24 cellular contexts compared by ENCODE assay signal in genomic region chr7:19105546-19105945, GRCh38. TPM values are rescaled to one million over a fixed set of nuclear protein-coding genes. Genes with fewer than 3 reads are reported as not detected.
DNase-seq lines count a peak whose midpoint lies in the region; ATAC-seq, FAIRE-seq and TF ChIP-seq lines count a peak whose summit lies in the region.
"Had no signal": no experiment of that assay in that cellular context is flagged by ENCODE, and none has a peak within 500 bp of the region (broad histone marks: within the 10 kb centered on the region; RNA-seq: fewer than 3 reads in every experiment).

No MANE protein-coding gene starts in this region.

- no peak overlapping the region for H2AFZ ChIP-seq in endothelial cell of umbilical vein (ENCODE audit: low read depth, low read length)

- no peaks in the 10 kb centered on the region for H3K79me2 ChIP-seq in endothelial cell of umbilical vein (ENCODE audit: control insufficient read depth, insufficient read depth, low read length)

- WGBS in HUES64, result 34% methylated on average over 3 of the region's 4 CpGs

- H3K9me3 ChIP-seq in BE2C (no peaks in the 10 kb centered on the region), HUES64 (ENCODE audit: insufficient read depth, low read depth, low read length) (no peaks in the 10 kb centered on the region), endothelial cell of umbilical vein (replicated peaks; ENCODE audit: control insufficient read depth, insufficient read depth, low read length) (no peaks in the 10 kb centered on the region)
- no peaks in the 10 kb centered on the region for H3K9me3 ChIP-seq in effector memory CD4-positive, alpha-beta T cell (ENCODE audit: control insufficient read depth, low read length)
- H3K9me3 ChIP-seq: colonic mucosa, heart right ventricle, lower lobe of right lung, right atrium auricular region had no signal

- H3K9me1 ChIP-seq in endothelial cell of umbilical vein (replicated peaks; ENCODE audit: control insufficient read depth, extremely low read depth, insufficient read depth, low read length), result no peaks in the 10 kb centered on the region

- intact Hi-C loops in endothelial cell of umbilical vein (cut with micrococcal nuclease), result no loop called here

- dilution Hi-C loops in endothelial cell of umbilical vein (cut with MboI; ENCODE audit: extremely low pct_ligation_motif_present, low sequenced_read_pairs), result no loop called here

- CTCF ChIA-PET in endothelial cell of umbilical vein (lab: Charles Lee), result interaction anchor here (0.9 kb wide), 1 partner anchor 9 kb away, joined by 3 read pairs; no protein-coding TSS in a partner anchor

- peak overlapping the region; percentile 78 for H3K4me3 Mint-ChIP-seq in osteocyte (ENCODE audit: unreplicated experiment)
- H3K4me3 Mint-ChIP-seq: CD4-positive, alpha-beta T cell had no signal

- H3K9ac ChIP-seq in HUES64 (ENCODE audit: low read depth, low read length) (no peak overlapping the region), endothelial cell of umbilical vein (replicated peaks; ENCODE audit: extremely low read depth, insufficient read depth, low read length) (no peak overlapping the region)

- peak overlapping the region; percentile 79 for H3K4me3 ChIP-seq in BE2C (ENCODE audit: low read depth, low read length)
- H3K4me3 ChIP-seq in HUES64 (ENCODE audit: low read length), result peak overlapping the region; percentile 55; the same call in 1 of the 2 replicates
- no peak overlapping the region for H3K4me3 ChIP-seq in endothelial cell of umbilical vein (replicated peaks in 1 of 3; ENCODE audit: insufficient read depth in 1 of 3, low read depth in 1 of 3, low read length in 3 of 3)
- H3K4me3 ChIP-seq in effector memory CD4-positive, alpha-beta T cell (ENCODE audit: insufficient read depth, low read depth, low read length, poor library complexity, severe bottlenecking), result no peak overlapping the region
- H3K4me3 ChIP-seq: colonic mucosa had no signal

- peaks cover 5% of the 10 kb centered on the region for H3K36me3 ChIP-seq in BE2C
- H3K36me3 ChIP-seq in HUES64 (ENCODE audit: insufficient read depth, low read length), result no peaks in the 10 kb centered on the region
- H3K36me3 ChIP-seq in endothelial cell of umbilical vein (ENCODE audit: control insufficient read depth in 2 of 2, extremely low read depth in 1 of 2, insufficient read depth in 2 of 2, low read length in 2 of 2), result no peaks in the 10 kb centered on the region
- no peaks in the 10 kb centered on the region for H3K36me3 ChIP-seq in effector memory CD4-positive, alpha-beta T cell (ENCODE audit: control insufficient read depth, insufficient read depth, low read length)
- H3K36me3 ChIP-seq: colonic mucosa, heart right ventricle, lower lobe of right lung, right atrium auricular region had no signal

- no TSS peak for BruUV-seq in endothelial cell of umbilical vein (replicated peaks; lab: Mats Ljungman, UMichigan)

- no peak overlapping the region for H3K27ac ChIP-seq in HUES64 (ENCODE audit: low read depth, low read length)
- H3K27ac ChIP-seq in endothelial cell of umbilical vein (ENCODE audit: insufficient read depth, low read depth, low read length), result no peak overlapping the region
- no peak overlapping the region for H3K27ac ChIP-seq in effector memory CD4-positive, alpha-beta T cell (ENCODE audit: insufficient read depth, low read length, poor library complexity, severe bottlenecking)
- H3K27ac ChIP-seq: colonic mucosa, heart right ventricle, lower lobe of right lung, right atrium auricular region had no signal

- FAIRE-seq in endothelial cell of umbilical vein (lab: Jason Lieb, UNC), result peak; percentile 4
- FAIRE-seq: HTR-8/SVneo, TTC549 had no signal

- H3K36me3 Mint-ChIP-seq in osteocyte (ENCODE audit: unreplicated experiment), result no peaks in the 10 kb centered on the region

- ATAC-seq in GM21723 (IDR thresholded peaks at IDR 0.05; ENCODE audit: unreplicated experiment), result no peak
- ATAC-seq: activated naive CD4-positive, alpha-beta T cell treated with anti-CD3 and anti-CD28 coated beads, Interleukin-2, amount 50 U/mL, for 72 hours had no signal

- no peaks in the 10 kb centered on the region for H3K27me3 ChIP-seq in BE2C
- peaks cover 93% of the 10 kb centered on the region for H3K27me3 ChIP-seq in HUES64 (ENCODE audit: insufficient read depth, low read length)
- H3K27me3 ChIP-seq in endothelial cell of umbilical vein (ENCODE audit: control insufficient read depth in 2 of 2, insufficient read depth in 2 of 2, low read length in 2 of 2), result peaks cover 71 to 92% of the 10 kb centered on the region in 2 experiments
- H3K27me3 ChIP-seq in effector memory CD4-positive, alpha-beta T cell (replicated peaks; ENCODE audit: control insufficient read depth, insufficient read depth, low read length, poor library complexity, severe bottlenecking), result peaks cover 6% of the 10 kb centered on the region

- DNase-seq in BE2C (no peak), endothelial cell of umbilical vein (ENCODE audit: low read depth, low spot score) (no peak), osteocyte (ENCODE audit: extremely low spot score, unreplicated experiment) (no peak), NCI-H1048 (lab: John Stamatoyannopoulos, UW) (no peak)
- no peak for DNase-seq in effector memory CD4-positive, alpha-beta T cell
- DNase-seq in activated CD4-positive, CD25-positive, alpha-beta regulatory T cell (lab: John Stamatoyannopoulos, UW), result no peak
- DNase-seq: activated CD4-positive, alpha-beta T cell treated with anti-CD3 and anti-CD28 coated beads for 4 hours; CD4-positive, alpha-beta T cell; colonic mucosa; heart right ventricle; Kasumi-1; lower lobe of right lung; NCI-H1417; stimulated activated CD4-positive, alpha-beta T cell treated with anti-CD3 and anti-CD28 coated beads, Interleukin-15, amount 100 ng/mL, for 24 hours had no signal

- no peaks in the 10 kb centered on the region for H3K9me3 Mint-ChIP-seq in osteocyte (ENCODE audit: unreplicated experiment)
- H3K9me3 Mint-ChIP-seq: CD4-positive, alpha-beta T cell had no signal

- H4K20me1 ChIP-seq in endothelial cell of umbilical vein (replicated peaks; ENCODE audit: control insufficient read depth, extremely low read depth, insufficient read depth, low read length), result no peaks in the 10 kb centered on the region

- H3K4me2 ChIP-seq in endothelial cell of umbilical vein (ENCODE audit: insufficient read depth, low read length), result no peak overlapping the region

- POLR2A ChIA-PET in endothelial cell of umbilical vein (lab: Charles Lee), result no interaction called here

- no peaks in the 10 kb centered on the region for H3K27me3 Mint-ChIP-seq in osteocyte (ENCODE audit: unreplicated experiment)

- peaks cover 61% of the 10 kb centered on the region for H3K4me1 Mint-ChIP-seq in osteocyte (ENCODE audit: unreplicated experiment)

- TF ChIP-seq CTCF in BE2C (IDR thresholded peaks at IDR 0.05; ENCODE audit: low read depth, low read length) (no peak), endothelial cell of umbilical vein (IDR thresholded peaks at IDR 0.05; ENCODE audit: extremely low read depth in 1 of 2, insufficient read depth in 1 of 2, low read depth in 1 of 2, low read length in 2 of 2) (no peak), osteocyte (IDR thresholded peaks at IDR 0.05) (no peak)

- H3K27ac Mint-ChIP-seq in osteocyte (ENCODE audit: unreplicated experiment), result peak overlapping the region; percentile 99
- H3K27ac Mint-ChIP-seq: activated naive CD4-positive, alpha-beta T cell treated with anti-CD3 and anti-CD28 coated beads, Interleukin-2, amount 50 U/mL, for 72 hours; CD4-positive, alpha-beta T cell had no signal

- no peak for TF ChIP-seq POLR2A in endothelial cell of umbilical vein (IDR thresholded peaks at IDR 0.05; ENCODE audit: low read depth, low read length)

- H3K4me1 ChIP-seq in BE2C, result peaks cover 43% of the 10 kb centered on the region
- peaks cover 29% of the 10 kb centered on the region for H3K4me1 ChIP-seq in HUES64 (ENCODE audit: insufficient read depth, low read length)
- peaks cover 10% of the 10 kb centered on the region for H3K4me1 ChIP-seq in endothelial cell of umbilical vein (ENCODE audit: control insufficient read depth, extremely low read depth, insufficient read depth, low read length)
- no peaks in the 10 kb centered on the region for H3K4me1 ChIP-seq in effector memory CD4-positive, alpha-beta T cell (ENCODE audit: control insufficient read depth, insufficient read depth, low read length, poor library complexity, severe bottlenecking)
- H3K4me1 ChIP-seq: colonic mucosa had no signal

TF ChIP-seq in endothelial cell of umbilical vein, 7 proteins besides CTCF, POLR2A, EP300 and RAD21 (continues in another document):
- TF ChIP-seq JUN (IDR thresholded peaks at IDR 0.05; ENCODE audit: borderline replicate concordance, insufficient read depth, insufficient read length, low read depth), result no peak
- TF ChIP-seq GATA2 (IDR thresholded peaks at IDR 0.05; ENCODE audit: insufficient read depth, insufficient read length, low read depth, low read length), result no peak
- TF ChIP-seq FOS (IDR thresholded peaks at IDR 0.05; ENCODE audit: borderline replicate concordance, insufficient read depth, low read length), result no peak
- no peak for TF ChIP-seq MYC (IDR thresholded peaks at IDR 0.05; ENCODE audit: low read depth, low read length)

RNA-seq across cellular contexts. Expression of gene TWIST1, which starts 11.9 kb away (rescaled TPM):
- 211 TPM for polyA plus RNA-seq in BE2C (2012; ENCODE audit: insufficient read depth, insufficient read length, low read depth)
- polyA plus RNA-seq in HUES64 (2013, experiment 1 of 2), result 3.5 TPM
- polyA plus RNA-seq in HUES64 (2013, experiment 2 of 2), result 2.6 TPM
- total RNA-seq in endothelial cell of umbilical vein (not detected in 2 replicates), osteocyte (53.4 and 58.4 TPM in 2 replicates)
- polyA plus RNA-seq in endothelial cell of umbilical vein, result not detected in 2 replicates
- polyA plus RNA-seq in endothelial cell of umbilical vein (2011; cell fraction: cytosol; rRNA removed), result not detected in 2 replicates
- polyA plus RNA-seq in endothelial cell of umbilical vein (2011; cell fraction: nucleus; rRNA removed), result not detected in 2 replicates
- not detected in 2 replicates for polyA plus RNA-seq in endothelial cell of umbilical vein (2012)
- polyA minus RNA-seq in endothelial cell of umbilical vein, result not detected in 2 replicates
- polyA minus RNA-seq in endothelial cell of umbilical vein (2011; cell fraction: cytosol; rRNA and poly(A)+ RNA removed), result not detected
- not detected in 2 replicates for polyA minus RNA-seq in endothelial cell of umbilical vein (2011; cell fraction: nucleus; rRNA and poly(A)+ RNA removed)
- total RNA-seq: activated naive CD4-positive, alpha-beta T cell treated with anti-CD3 and anti-CD28 coated beads, Interleukin-2, amount 50 U/mL, for 72 hours; CD4-positive, alpha-beta T cell; lower lobe of right lung had no signal

RNA-seq across cellular contexts. Expression of gene FERD3L, which starts 39.7 kb away (rescaled TPM):
- polyA plus RNA-seq in BE2C (2012; ENCODE audit: insufficient read depth, insufficient read length, low read depth), result not detected
- polyA plus RNA-seq in HUES64 (2013, experiment 1 of 2), result not detected
- not detected for polyA plus RNA-seq in HUES64 (2013, experiment 2 of 2)
- not detected in 2 replicates for total RNA-seq in endothelial cell of umbilical vein
- not detected in 2 replicates for polyA plus RNA-seq in endothelial cell of umbilical vein
- not detected in 2 replicates for polyA plus RNA-seq in endothelial cell of umbilical vein (2011; cell fraction: cytosol; rRNA removed)
- polyA plus RNA-seq in endothelial cell of umbilical vein (2011; cell fraction: nucleus; rRNA removed), result not detected in 2 replicates
- polyA plus RNA-seq in endothelial cell of umbilical vein (2012), result not detected in 2 replicates
- polyA minus RNA-seq in endothelial cell of umbilical vein, result not detected in 2 replicates
- polyA minus RNA-seq in endothelial cell of umbilical vein (2011; cell fraction: cytosol; rRNA and poly(A)+ RNA removed), result not detected
- not detected in 2 replicates for polyA minus RNA-seq in endothelial cell of umbilical vein (2011; cell fraction: nucleus; rRNA and poly(A)+ RNA removed)
- total RNA-seq in osteocyte, result not detected in 2 replicates
- total RNA-seq: activated naive CD4-positive, alpha-beta T cell treated with anti-CD3 and anti-CD28 coated beads, Interleukin-2, amount 50 U/mL, for 72 hours; CD4-positive, alpha-beta T cell; colonic mucosa; H4; heart right ventricle; lower lobe of right lung; omental fat pad; right atrium auricular region; temporal lobe had no signal
- polyA plus RNA-seq: AG04450 had no signal

Comparison
In these comparisons a context has a peak if more than half of its experiments do, and no peak if none do; other contexts are left out.
1. H3K4me3 ChIP-seq: peak in BE2C (single experiment) and HUES64 (single experiment); none in endothelial cell of umbilical vein (0 of 3) and effector memory CD4-positive, alpha-beta T cell (single experiment).
2. RNA of gene TWIST1, which starts 11.9 kb away (total RNA-seq): 53.4 to 58.4 TPM in osteocyte; not detected in endothelial cell of umbilical vein; every median in the first group is over 10 times any median in the second.